35 cellular contexts compared by ENCODE assay signal in the genomic region with DNA sequence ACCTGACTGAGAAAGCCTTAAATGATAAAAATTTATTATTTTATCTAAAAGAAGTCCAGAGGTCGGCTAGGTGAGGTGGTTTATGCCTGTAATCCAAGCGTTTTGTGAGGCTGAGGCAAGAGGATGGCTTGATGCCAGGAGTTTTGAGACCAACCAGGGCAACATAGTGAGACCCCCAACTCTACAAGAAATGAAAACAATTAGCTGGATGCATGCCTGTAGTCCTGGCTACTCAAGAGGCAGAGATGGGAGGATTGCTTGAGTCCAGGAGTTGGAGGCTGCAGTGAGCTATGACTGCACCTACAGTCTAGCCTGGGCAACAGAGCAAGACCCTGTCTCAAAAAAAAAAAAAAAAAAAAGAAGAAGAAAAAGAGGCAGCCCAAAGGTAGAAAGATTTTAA.
DNase-seq lines count a peak whose midpoint lies in the region; ATAC-seq and TF ChIP-seq lines count a peak whose summit lies in the region.
"Had no signal": no experiment of that assay in that cellular context is flagged by ENCODE, and none has a peak within 500 bp of the region (broad histone marks: within the 10 kb centered on the region; RNA-seq: fewer than 3 reads in every experiment).

No MANE protein-coding gene starts in this region.

- CTCF ChIA-PET in HEK293 (lab: Yijun Ruan, JAX) (no interaction called here), WTC11 (lab: Charles Lee) (no interaction called here)

- H3K27me3 ChIP-seq in uterus, result no peaks in the 10 kb centered on the region
- H3K27me3 ChIP-seq: BE2C; BLaER1; BLaER1 treated with 17β-estradiol and CSF1 and Interleukin-3, amounts not matched to agents 10 nM and 100 nM had no signal

- H3K9me3 Mint-ChIP-seq in activated T-cell treated with anti-CD3 and anti-CD28 coated beads, Interleukin-2, amount 50 U/mL, for 72 hours, result no peaks in the 10 kb centered on the region
- H3K9me3 Mint-ChIP-seq in WTC11 (no peaks in the 10 kb centered on the region), osteocyte (ENCODE audit: unreplicated experiment) (no peaks in the 10 kb centered on the region)
- H3K9me3 Mint-ChIP-seq in activated naive CD8-positive, alpha-beta T cell treated with anti-CD3 and anti-CD28 coated beads, Interleukin-2, amount 50 U/mL, for 24 hours, result no peaks in the 10 kb centered on the region
- H3K9me3 Mint-ChIP-seq: CD4-positive, alpha-beta T cell; CD4-positive, CD25-positive, alpha-beta regulatory T cell; CD8-positive, alpha-beta memory T cell; CD8-positive, alpha-beta T cell had no signal

- H3K36me3 ChIP-seq in HEK293 (ENCODE audit: control insufficient read depth in 2 of 2, insufficient read depth in 1 of 2, low read length in 2 of 2), result no peaks in the 10 kb centered on the region
- no peaks in the 10 kb centered on the region for H3K36me3 ChIP-seq in uterus
- H3K36me3 ChIP-seq: BE2C; BLaER1; BLaER1 treated with 17β-estradiol and CSF1 and Interleukin-3, amounts not matched to agents 10 nM and 100 nM had no signal

- H3K4me3 Mint-ChIP-seq in activated T-cell treated with anti-CD3 and anti-CD28 coated beads, Interleukin-2, amount 50 U/mL, for 72 hours, result no peak overlapping the region
- H3K4me3 Mint-ChIP-seq in WTC11 (no peak overlapping the region), osteocyte (ENCODE audit: unreplicated experiment) (no peak overlapping the region)
- no peak overlapping the region for H3K4me3 Mint-ChIP-seq in activated naive CD8-positive, alpha-beta T cell treated with anti-CD3 and anti-CD28 coated beads, Interleukin-2, amount 50 U/mL, for 24 hours
- H3K4me3 Mint-ChIP-seq: B cell; CD14-positive monocyte; CD4-positive, alpha-beta memory T cell; CD4-positive, alpha-beta T cell; CD4-positive, CD25-positive, alpha-beta regulatory T cell; CD8-positive, alpha-beta memory T cell; CD8-positive, alpha-beta T cell had no signal

- no peaks in the 10 kb centered on the region for H3K27me3 Mint-ChIP-seq in activated T-cell treated with anti-CD3 and anti-CD28 coated beads, Interleukin-2, amount 50 U/mL, for 72 hours (ENCODE audit: low read depth)
- H3K27me3 Mint-ChIP-seq in WTC11 (ENCODE audit: low read depth) (no peaks in the 10 kb centered on the region; the same call in 1 of the 2 replicates), osteocyte (ENCODE audit: unreplicated experiment) (peaks cover 4% of the 10 kb centered on the region)
- H3K27me3 Mint-ChIP-seq in activated naive CD8-positive, alpha-beta T cell treated with anti-CD3 and anti-CD28 coated beads, Interleukin-2, amount 50 U/mL, for 24 hours, result no peaks in the 10 kb centered on the region
- H3K27me3 Mint-ChIP-seq: B cell; CD4-positive, alpha-beta memory T cell; CD4-positive, alpha-beta T cell had no signal

- H3K9me3 ChIP-seq in HEK293 (ENCODE audit: control insufficient read depth, insufficient read depth, low read depth, low read length) (no peaks in the 10 kb centered on the region), uterus (no peaks in the 10 kb centered on the region)
- H3K9me3 ChIP-seq: A549; BE2C; BLaER1; BLaER1 treated with 17β-estradiol and CSF1 and Interleukin-3, amounts not matched to agents 10 nM and 100 nM; Caco-2 had no signal

- H3K4me1 Mint-ChIP-seq in activated T-cell treated with anti-CD3 and anti-CD28 coated beads, Interleukin-2, amount 50 U/mL, for 72 hours (ENCODE audit: low read depth), result no peaks in the 10 kb centered on the region
- H3K4me1 Mint-ChIP-seq in WTC11, result peaks cover 15% of the 10 kb centered on the region
- H3K4me1 Mint-ChIP-seq in osteocyte (ENCODE audit: unreplicated experiment), result no peaks in the 10 kb centered on the region
- H3K4me1 Mint-ChIP-seq in activated naive CD8-positive, alpha-beta T cell treated with anti-CD3 and anti-CD28 coated beads, Interleukin-2, amount 50 U/mL, for 24 hours, result no peaks in the 10 kb centered on the region
- H3K4me1 Mint-ChIP-seq: CD4-positive, alpha-beta memory T cell; CD4-positive, CD25-positive, alpha-beta regulatory T cell; CD8-positive, alpha-beta memory T cell had no signal

- H3K4me1 ChIP-seq in HEK293 (ENCODE audit: control insufficient read depth, insufficient read depth, low read length), result no peaks in the 10 kb centered on the region
- no peaks in the 10 kb centered on the region for H3K4me1 ChIP-seq in uterus
- H3K4me1 ChIP-seq: A549, BE2C, BLaER1, Caco-2 had no signal

- no peaks in the 10 kb centered on the region for H3K36me3 Mint-ChIP-seq in activated T-cell treated with anti-CD3 and anti-CD28 coated beads, Interleukin-2, amount 50 U/mL, for 72 hours (ENCODE audit: insufficient read depth in 2 of 2)
- no peaks in the 10 kb centered on the region for H3K36me3 Mint-ChIP-seq in WTC11
- H3K36me3 Mint-ChIP-seq in osteocyte (ENCODE audit: unreplicated experiment), result no peaks in the 10 kb centered on the region
- H3K36me3 Mint-ChIP-seq in activated naive CD8-positive, alpha-beta T cell treated with anti-CD3 and anti-CD28 coated beads, Interleukin-2, amount 50 U/mL, for 24 hours (ENCODE audit: low read depth), result no peaks in the 10 kb centered on the region
- H3K36me3 Mint-ChIP-seq: CD14-positive monocyte; CD4-positive, alpha-beta memory T cell; CD4-positive, CD25-positive, alpha-beta regulatory T cell; CD8-positive, alpha-beta memory T cell; CD8-positive, alpha-beta T cell had no signal

- no peak overlapping the region for H3K4me3 ChIP-seq in HEK293 (ENCODE audit: low read depth, low read length)
- no peak overlapping the region for H3K4me3 ChIP-seq in uterus
- H3K4me3 ChIP-seq: A549; BLaER1; BLaER1 treated with 17β-estradiol and CSF1 and Interleukin-3, amounts not matched to agents 10 nM and 100 nM had no signal

- peak overlapping the region; percentile 69 for H3K27ac Mint-ChIP-seq in activated T-cell treated with anti-CD3 and anti-CD28 coated beads, Interleukin-2, amount 50 U/mL, for 72 hours
- no peak overlapping the region for H3K27ac Mint-ChIP-seq in WTC11
- H3K27ac Mint-ChIP-seq in osteocyte (ENCODE audit: unreplicated experiment), result no peak overlapping the region
- H3K27ac Mint-ChIP-seq in activated naive CD8-positive, alpha-beta T cell treated with anti-CD3 and anti-CD28 coated beads, Interleukin-2, amount 50 U/mL, for 24 hours, result no peak overlapping the region
- H3K27ac Mint-ChIP-seq: B cell; CD14-positive monocyte; CD4-positive, alpha-beta memory T cell; CD4-positive, alpha-beta T cell; CD4-positive, CD25-positive, alpha-beta regulatory T cell; CD8-positive, alpha-beta memory T cell; CD8-positive, alpha-beta T cell had no signal

- POLR2A ChIA-PET in HEK293 (lab: Yijun Ruan, JAX) (no interaction called here), WTC11 (lab: Charles Lee) (no interaction called here)

- no peak for ATAC-seq in activated T-cell treated with anti-CD3 and anti-CD28 coated beads, Interleukin-2, amount 50 U/mL, for 72 hours (replicated peaks in 1 of 2)
- ATAC-seq in WTC11, result no peak
- no peak for ATAC-seq in activated naive CD8-positive, alpha-beta T cell treated with anti-CD3 and anti-CD28 coated beads, Interleukin-2, amount 50 U/mL, for 24 hours
- ATAC-seq: A549; CD8-positive, alpha-beta T cell had no signal

- TF ChIP-seq POLR2A in uterus (IDR thresholded peaks at IDR 0.05), result no peak

- H3K27ac ChIP-seq in HEK293 (ENCODE audit: extremely low read depth, low read depth, low read length), result no peak overlapping the region
- no peak overlapping the region for H3K27ac ChIP-seq in uterus
- H3K27ac ChIP-seq: 22Rv1; A549; BLaER1; BLaER1 treated with 17β-estradiol and CSF1 and Interleukin-3, amounts not matched to agents 10 nM and 100 nM; C4-2B had no signal

- TF ChIP-seq CTCF in HEK293 (tag by site-specific recombination; IDR thresholded peaks at IDR 0.05), result no peak
- no peak for TF ChIP-seq CTCF in WTC11 (IDR thresholded peaks at IDR 0.05)
- no peak for TF ChIP-seq CTCF in osteocyte (IDR thresholded peaks at IDR 0.05)
- no peak for TF ChIP-seq CTCF in uterus (IDR thresholded peaks at IDR 0.05)

- intact Hi-C loops in uterus (cut with DNase I; ENCODE audit: low total_unique reads), result no loop called here

- no peak for DNase-seq in activated T-cell treated with anti-CD3 and anti-CD28 coated beads, Interleukin-2, amount 50 U/mL, for 72 hours
- DNase-seq in activated T-cell treated with anti-CD3 and anti-CD28 coated beads for 4 hours (no peak), WTC11 (ENCODE audit: low spot score) (no peak), osteocyte (ENCODE audit: extremely low spot score, unreplicated experiment) (peak; percentile 10), NCI-H69 (lab: John Stamatoyannopoulos, UW) (no peak), uterus (no peak)
- no peak for DNase-seq in activated naive CD8-positive, alpha-beta T cell treated with anti-CD3 and anti-CD28 coated beads, Interleukin-2, amount 50 U/mL, for 24 hours
- DNase-seq: 8988T; ACHN; AML-193; BE2C; C1 segment of cervical spinal cord; Caco-2; Calu3; CD4-positive, alpha-beta memory T cell; CD4-positive, alpha-beta T cell; CD4-positive, CD25-positive, alpha-beta regulatory T cell; CD8-positive, alpha-beta memory T cell; CD8-positive, alpha-beta T cell; COR-L47; DMS 273 treated with DMSO at 0.1 percent for 48 hours; DMS153; DMS53; DMS79; DMS79 treated with DMSO at 0.1 percent for 48 hours; DND-41; EL had no signal

TF ChIP-seq in HEK293, 187 proteins besides CTCF, POLR2A, EP300 and RAD21 (continues in another document):
- TF ChIP-seq ZNF121 (tag by site-specific recombination; IDR thresholded peaks at IDR 0.05) (0 out of 2 replicates have a peak, but pooled peaks have one; percentile 55), ZNF521 (tag by site-specific recombination; IDR thresholded peaks at IDR 0.05) (no peak)

TF ChIP-seq in WTC11, 78 proteins besides CTCF, POLR2A, EP300 and RAD21:
- TF ChIP-seq PRRX2 (CRISPR knock-in tag; IDR thresholded peaks at IDR 0.05) (no peak), ZNF121 (CRISPR knock-in tag; IDR thresholded peaks at IDR 0.05) (peak; percentile 79)
TF ChIP-seq in WTC11: peak in this region for 1.
